1 cellular context compared by ENCODE assay signal in genomic region chr11:119417726-119418540, GRCh38.
TF ChIP-seq lines count a peak whose summit lies in the region.

No MANE protein-coding gene starts in this region.

TF ChIP-seq in H1, 55 proteins besides CTCF, POLR2A, EP300 and RAD21:
- TF ChIP-seq MAX (IDR thresholded peaks at IDR 0.05) (peak; percentile 74), POLR2AphosphoS5 (IDR thresholded peaks at IDR 0.05; ENCODE audit: low read depth, low read length) (peak; percentile 72; the same call in 1 of the 2 replicates), KDM5A (IDR thresholded peaks at IDR 0.05; ENCODE audit: low read length) (no peak)
